ENCODE assay signal across 18 cellular contexts in the genomic region with DNA sequence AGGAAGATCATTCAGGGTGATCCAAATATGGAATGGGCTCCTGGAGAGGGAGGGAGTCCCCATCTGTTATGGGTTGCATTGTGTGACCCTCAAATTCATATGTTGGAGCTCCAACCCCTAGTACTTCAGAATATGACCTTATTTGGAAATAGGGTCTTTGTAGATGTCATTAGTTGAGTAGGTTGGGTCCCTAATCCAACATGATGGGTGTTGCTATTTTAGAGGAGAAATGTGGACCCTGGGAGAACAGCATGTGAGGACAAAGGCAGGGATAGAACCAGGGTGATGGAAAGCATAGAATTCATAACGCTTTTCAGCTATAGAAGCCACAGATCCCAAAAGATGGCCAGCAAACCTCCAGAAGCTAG.
DNase-seq lines count a peak whose midpoint lies in the region; ATAC-seq, FAIRE-seq and TF ChIP-seq lines count a peak whose summit lies in the region.
"Had no signal": no experiment of that assay in that cellular context is flagged by ENCODE, and none has a peak within 500 bp of the region (broad histone marks: within the 10 kb centered on the region; RNA-seq: fewer than 3 reads in every experiment).

No MANE protein-coding gene starts in this region.

- H3K27ac ChIP-seq in liver (ENCODE audit: low read depth in 1 of 2, low read length in 2 of 2): peak overlapping the region; percentile 71 to 84
- H3K27ac ChIP-seq in HepG2 (ENCODE audit: extremely low read length, insufficient read depth, low read length): no peak overlapping the region
- peak overlapping the region; percentile 38 to 65 for H3K27ac ChIP-seq in kidney (ENCODE audit: low read depth in 2 of 2, low read length in 2 of 2)
- H3K27ac ChIP-seq in uterus: peak overlapping the region; percentile 55 to 69
- no peak overlapping the region for H3K27ac ChIP-seq in effector memory CD4-positive, alpha-beta T cell (ENCODE audit: insufficient read depth, low read length, poor library complexity, severe bottlenecking)
- no peak overlapping the region for H3K27ac ChIP-seq in right cardiac atrium (ENCODE audit: low read length)
- H3K27ac ChIP-seq: ascending aorta, thoracic aorta had no signal

- 98% methylated on average over 1 of the region's 1 CpG for WGBS in liver
- WGBS in HepG2 (ENCODE audit: low lambda C conversion rate): 36% methylated on average over 1 of the region's 1 CpG
- WGBS in right cardiac atrium: 98% methylated on average over 1 of the region's 1 CpG

- H3K36me3 Mint-ChIP-seq in activated CD4-positive, alpha-beta memory T cell treated with anti-CD3 and anti-CD28 coated beads, Interleukin-2, amount 10 ng/mL, durations not matched to agents 7 days and 5 days (ENCODE audit: low read depth): no peaks in the 10 kb centered on the region

- CTCF ChIA-PET in HepG2 (lab: Yijun Ruan, JAX; ENCODE audit: low intra/inter-chr PET ratio, low total read pairs): no interaction called here
- CTCF ChIA-PET in activated CD4-positive, alpha-beta memory T cell treated with anti-CD3 and anti-CD28 coated beads, Interleukin-2, amount 10 ng/mL, durations not matched to agents 7 days and 5 days (lab: Charles Lee): interaction anchor here (0.5 kb wide), 1 partner anchor 55 kb away, joined by 3 read pairs; no protein-coding TSS in a partner anchor

- H3K4me2 ChIP-seq in HepG2 (ENCODE audit: low read depth, low read length): no peak overlapping the region
- H3K4me2 ChIP-seq: GM23338 had no signal

- peaks cover 2% of the 10 kb centered on the region for H3K9me3 Mint-ChIP-seq in activated CD4-positive, alpha-beta memory T cell treated with anti-CD3 and anti-CD28 coated beads, Interleukin-2, amount 10 ng/mL, durations not matched to agents 7 days and 5 days
- H3K9me3 Mint-ChIP-seq: dendritic cell treated with granulocyte-macrophage colony-stimulating factor and Interleukin-4, amounts not matched to agents 40 ng/mL and 50 ng/mL, for 4 days; GM23338 had no signal

- no peaks in the 10 kb centered on the region for H3K79me2 ChIP-seq in HepG2 (ENCODE audit: insufficient read depth, low read length)

- POLR2A ChIA-PET in HepG2 (lab: Yijun Ruan, JAX): interaction anchor here (0.9 to 1.3 kb wide), 2 partner anchors 11 to 17 kb away, joined by 3 read pairs; no protein-coding TSS in a partner anchor
- POLR2A ChIA-PET in activated CD4-positive, alpha-beta memory T cell treated with anti-CD3 and anti-CD28 coated beads, Interleukin-2, amount 10 ng/mL, durations not matched to agents 7 days and 5 days (lab: Charles Lee): interaction anchor here (0.7 to 2.7 kb wide), 3 partner anchors 9 to 18 kb away, joined by 3 to 6 read pairs (median 3); no protein-coding TSS in a partner anchor

- no peaks in the 10 kb centered on the region for H3K36me3 ChIP-seq in liver (ENCODE audit: control insufficient read depth in 4 of 4, insufficient read depth in 3 of 4, low read depth in 1 of 4, low read length in 3 of 4)
- no peaks in the 10 kb centered on the region for H3K36me3 ChIP-seq in HepG2 (replicated peaks in 1 of 2; ENCODE audit: control insufficient read depth in 1 of 2, insufficient read depth in 2 of 2, low read length in 2 of 2)
- no peaks in the 10 kb centered on the region for H3K36me3 ChIP-seq in kidney (ENCODE audit: control insufficient read depth in 1 of 2, insufficient read depth in 2 of 2, low read length in 2 of 2)
- no peaks in the 10 kb centered on the region for H3K36me3 ChIP-seq in uterus
- no peaks in the 10 kb centered on the region for H3K36me3 ChIP-seq in effector memory CD4-positive, alpha-beta T cell (ENCODE audit: control insufficient read depth, insufficient read depth, low read length)
- H3K36me3 ChIP-seq: ascending aorta, thoracic aorta had no signal

- peaks cover 61% of the 10 kb centered on the region for H3K4me1 Mint-ChIP-seq in activated CD4-positive, alpha-beta memory T cell treated with anti-CD3 and anti-CD28 coated beads, Interleukin-2, amount 10 ng/mL, durations not matched to agents 7 days and 5 days

- no peak for DNase-seq in HepG2 (ENCODE audit: low spot score)
- DNase-seq in activated CD4-positive, alpha-beta memory T cell treated with anti-CD3 and anti-CD28 coated beads, Interleukin-2, amount 10 ng/mL, durations not matched to agents 7 days and 5 days: no peak
- no peak for DNase-seq in kidney
- no peak for DNase-seq in uterus
- no peak for DNase-seq in effector memory CD4-positive, alpha-beta T cell
- no peak for DNase-seq in right cardiac atrium
- DNase-seq: DMS 273 treated with DMSO at 0.1 percent for 48 hours, hypothalamus, MV-4-11, NCI-H774 had no signal

- FAIRE-seq in HepG2 (lab: Jason Lieb, UNC) (no peak), kidney (lab: Jason Lieb, UNC) (no peak)
- FAIRE-seq: HTR-8/SVneo had no signal

- no peak overlapping the region for H2AFZ ChIP-seq in HepG2 (ENCODE audit: low read length)
- H2AFZ ChIP-seq: GM23338 had no signal

- TF ChIP-seq RAD21 in liver (IDR thresholded peaks at IDR 0.05) (no peak), HepG2 (CRISPR knock-in tag; IDR thresholded peaks at IDR 0.05) (no peak)

- H3K4me3 Mint-ChIP-seq in activated CD4-positive, alpha-beta memory T cell treated with anti-CD3 and anti-CD28 coated beads, Interleukin-2, amount 10 ng/mL, durations not matched to agents 7 days and 5 days: no peak overlapping the region
- H3K4me3 Mint-ChIP-seq: dendritic cell treated with granulocyte-macrophage colony-stimulating factor and Interleukin-4, amounts not matched to agents 40 ng/mL and 50 ng/mL, for 4 days; GM23338; T-helper 17 cell had no signal

- H3K4me3 ChIP-seq in liver (ENCODE audit: low read depth in 1 of 3, low read length in 3 of 3) (no peak overlapping the region), HepG2 (replicated peaks in 1 of 3; ENCODE audit: insufficient read depth in 1 of 3, low read depth in 2 of 3, low read length in 3 of 3) (no peak overlapping the region), kidney (ENCODE audit: low read length in 2 of 2) (no peak overlapping the region), uterus (no peak overlapping the region), right cardiac atrium (ENCODE audit: low read length) (no peak overlapping the region)
- no peak overlapping the region for H3K4me3 ChIP-seq in effector memory CD4-positive, alpha-beta T cell (ENCODE audit: insufficient read depth, low read depth, low read length, poor library complexity, severe bottlenecking)
- H3K4me3 ChIP-seq: ascending aorta, GM23338, thoracic aorta had no signal

- no peaks in the 10 kb centered on the region for H3K27me3 Mint-ChIP-seq in activated CD4-positive, alpha-beta memory T cell treated with anti-CD3 and anti-CD28 coated beads, Interleukin-2, amount 10 ng/mL, durations not matched to agents 7 days and 5 days

- no TSS peak for BruUV-seq in HepG2 (replicated peaks; lab: Mats Ljungman, UMichigan)

- TF ChIP-seq POLR2A in HepG2 (IDR thresholded peaks at IDR 0.05; ENCODE audit: insufficient read depth in 1 of 2, low read depth in 2 of 2, low read length in 2 of 2) (no peak), uterus (IDR thresholded peaks at IDR 0.05) (no peak)

- no peaks in the 10 kb centered on the region for H3K9me3 ChIP-seq in liver (ENCODE audit: control insufficient read depth in 4 of 4, low read length in 3 of 4)
- H3K9me3 ChIP-seq in HepG2 (ENCODE audit: low read length): no peaks in the 10 kb centered on the region
- H3K9me3 ChIP-seq in kidney (ENCODE audit: control insufficient read depth in 1 of 2, low read length in 2 of 2): no peaks in the 10 kb centered on the region
- no peaks in the 10 kb centered on the region for H3K9me3 ChIP-seq in uterus
- no peaks in the 10 kb centered on the region for H3K9me3 ChIP-seq in effector memory CD4-positive, alpha-beta T cell (ENCODE audit: control insufficient read depth, low read length)
- no peaks in the 10 kb centered on the region for H3K9me3 ChIP-seq in right cardiac atrium (ENCODE audit: control insufficient read depth, low read length)
- H3K9me3 ChIP-seq: ascending aorta, thoracic aorta had no signal

- H3K4me1 ChIP-seq in liver (ENCODE audit: control insufficient read depth in 4 of 4, insufficient read depth in 4 of 4, low read length in 3 of 4) (peaks cover 2 to 14% (median 8%) of the 10 kb centered on the region in 4 donors), HepG2 (ENCODE audit: insufficient read depth, low read length) (peaks cover 44% of the 10 kb centered on the region), kidney (ENCODE audit: control insufficient read depth in 1 of 2, insufficient read depth in 1 of 2, low read depth in 1 of 2, low read length in 2 of 2) (peaks cover 20 to 21% of the 10 kb centered on the region in 2 donors), uterus (peaks cover 0 to 15% of the 10 kb centered on the region in 2 donors), right cardiac atrium (ENCODE audit: control insufficient read depth, insufficient read depth, low read length) (peaks cover 13% of the 10 kb centered on the region)
- H3K4me1 ChIP-seq in effector memory CD4-positive, alpha-beta T cell (ENCODE audit: control insufficient read depth, insufficient read depth, low read length, poor library complexity, severe bottlenecking): no peaks in the 10 kb centered on the region
- H3K4me1 ChIP-seq: ascending aorta had no signal

- no peak for ATAC-seq in HepG2
- ATAC-seq in right cardiac atrium: no peak
- no peak for ATAC-seq in GM18520 (IDR thresholded peaks at IDR 0.05; ENCODE audit: unreplicated experiment)
- ATAC-seq: GM23338 had no signal

- H3K27ac Mint-ChIP-seq in activated CD4-positive, alpha-beta memory T cell treated with anti-CD3 and anti-CD28 coated beads, Interleukin-2, amount 10 ng/mL, durations not matched to agents 7 days and 5 days: peak overlapping the region; percentile 52
- H3K27ac Mint-ChIP-seq: dendritic cell treated with granulocyte-macrophage colony-stimulating factor and Interleukin-4, amounts not matched to agents 40 ng/mL and 50 ng/mL, for 4 days; GM23338; T-helper 17 cell had no signal

- H4K20me1 ChIP-seq in HepG2 (ENCODE audit: insufficient read depth, low read length): no peaks in the 10 kb centered on the region

- intact Hi-C loops in HepG2 (cut with micrococcal nuclease; ENCODE audit: unreplicated experiment): no loop called here
- intact Hi-C loops in kidney (cut with DNase I): no loop called here
- intact Hi-C loops in uterus (cut with DNase I; ENCODE audit: low total_unique reads): no loop called here
- intact Hi-C loops in right cardiac atrium (cut with DNase I): no loop called here

- TF ChIP-seq EP300 in HepG2 (IDR thresholded peaks at IDR 0.05; ENCODE audit: low read depth in 2 of 2, low read length in 2 of 2) (no peak), HepG2 (CRISPR knock-in tag; IDR thresholded peaks at IDR 0.05; ENCODE audit: borderline replicate concordance) (no peak)

- in situ Hi-C loops in HepG2 (cut with HindIII; ENCODE audit: extremely low pct_ligation_motif_present, low pct_unique_long_range_greater_than_20kb): no loop called here

- TF ChIP-seq CTCF in liver (IDR thresholded peaks at IDR 0.05; ENCODE audit: low read depth, low read length, missing input control) (no peak), HepG2 (CRISPR knock-in tag; IDR thresholded peaks at IDR 0.05) (no peak), kidney (IDR thresholded peaks at IDR 0.05; ENCODE audit: borderline replicate concordance, extremely low read depth, insufficient read depth) (no peak), uterus (IDR thresholded peaks at IDR 0.05) (no peak)

- H3K9ac ChIP-seq in liver (ENCODE audit: low read depth in 1 of 2, low read length in 2 of 2): peak overlapping the region in 1 of 2 donors; percentile 51
- H3K9ac ChIP-seq in HepG2 (ENCODE audit: insufficient read depth, low read depth, low read length): no peak overlapping the region
- H3K9ac ChIP-seq in kidney (ENCODE audit: low read length in 2 of 2): peak overlapping the region in 1 of 2 donors; percentile 2

- no peaks in the 10 kb centered on the region for H3K27me3 ChIP-seq in liver (ENCODE audit: control insufficient read depth in 4 of 4, insufficient read depth in 4 of 4, low read length in 3 of 4)
- peaks cover 0 to 4% of the 10 kb centered on the region in 2 experiments; a peak in 1 of 5 replicates for H3K27me3 ChIP-seq in HepG2 (ENCODE audit: control insufficient read depth in 1 of 2, insufficient read depth in 2 of 2, low read length in 2 of 2)
- no peaks in the 10 kb centered on the region for H3K27me3 ChIP-seq in uterus
- H3K27me3 ChIP-seq in effector memory CD4-positive, alpha-beta T cell (replicated peaks; ENCODE audit: control insufficient read depth, insufficient read depth, low read length, poor library complexity, severe bottlenecking): no peaks in the 10 kb centered on the region
- no peaks in the 10 kb centered on the region for H3K27me3 ChIP-seq in right cardiac atrium (ENCODE audit: control insufficient read depth, insufficient read depth)
- H3K27me3 ChIP-seq: ascending aorta had no signal

Comparison
In these comparisons a context has a peak if more than half of its experiments do, and no peak if none do; other contexts are left out.
1. H3K27ac ChIP-seq: peak in liver (2 of 2), kidney (2 of 2) and uterus (2 of 2); none in HepG2 (single experiment), effector memory CD4-positive, alpha-beta T cell (single experiment) and right cardiac atrium (single experiment).